Comparison of ENCODE assay signal across 15 cellular contexts in the genomic region with DNA sequence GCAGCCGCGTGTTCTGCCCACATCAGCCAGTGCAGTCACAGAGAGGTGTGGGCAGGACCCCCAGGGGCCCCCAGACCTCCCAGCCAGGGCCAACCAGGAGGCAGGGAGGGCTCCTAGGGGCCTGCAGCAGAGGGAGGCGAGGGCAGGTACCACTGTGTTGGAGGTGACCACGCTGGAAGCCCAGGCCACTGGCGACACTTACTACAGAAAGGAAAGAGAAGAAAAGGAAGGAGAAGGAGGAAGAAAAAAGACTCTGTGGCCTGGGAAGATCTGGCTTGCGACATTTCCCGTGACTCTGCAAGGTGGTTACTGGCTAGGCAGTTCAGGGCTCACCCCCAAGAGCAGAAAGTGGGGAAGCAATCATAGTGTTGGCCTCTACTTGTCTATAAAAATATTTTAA.
"Had no signal": no experiment of that assay in that cellular context is flagged by ENCODE, and none has a peak within 500 bp of the region (broad histone marks: within the 10 kb centered on the region; RNA-seq: fewer than 3 reads in every experiment).

No MANE protein-coding gene starts in this region.

- H3K4me3 ChIP-seq: esophagus squamous epithelium, heart left ventricle, pancreas, thyroid gland, vagina had no signal

- H3K9me3 ChIP-seq: esophagus squamous epithelium, heart left ventricle, pancreas, thyroid gland, vagina had no signal

- H3K4me1 ChIP-seq: esophagus squamous epithelium, pancreas, thyroid gland, vagina had no signal

- H3K27me3 ChIP-seq: esophagus squamous epithelium, heart left ventricle, pancreas, thyroid gland, vagina had no signal

- H3K27ac ChIP-seq: esophagus squamous epithelium, heart left ventricle, pancreas, thyroid gland, vagina, WERI-Rb-1 had no signal

- H3K36me3 ChIP-seq: esophagus squamous epithelium, heart left ventricle, pancreas, thyroid gland, vagina, WERI-Rb-1 had no signal

- ATAC-seq: activated CD4-positive, alpha-beta T cell treated with anti-CD3 and anti-CD28 coated beads for 36 hours; activated T-cell treated with anti-CD3 and anti-CD28 coated beads, Interleukin-2, amount 50 U/mL, for 72 hours; pancreas had no signal

- FAIRE-seq: islet of Langerhans, pancreas had no signal

- DNase-seq: activated CD4-positive, alpha-beta memory T cell treated with anti-CD3 and anti-CD28 coated beads, Interleukin-2, amount 10 ng/mL, durations not matched to agents 7 days and 5 days; activated CD4-positive, alpha-beta T cell treated with anti-CD3 and anti-CD28 coated beads for 36 hours; activated CD8-positive, alpha-beta memory T cell treated with anti-CD3 and anti-CD28 coated beads, Interleukin-2, amount 50 U/mL, for 4 hours; activated gamma-delta T cell treated with Interleukin-2 at 50 U/mL for 16 hours; activated naive CD8-positive, alpha-beta T cell treated with anti-CD3 and anti-CD28 coated beads for 36 hours; activated T-cell treated with anti-CD3 and anti-CD28 coated beads, Interleukin-2, amount 50 U/mL, for 72 hours; esophagus squamous epithelium; foreskin fibroblast; heart left ventricle; T1000; thyroid gland; WERI-Rb-1 had no signal
